In the genomic region with DNA sequence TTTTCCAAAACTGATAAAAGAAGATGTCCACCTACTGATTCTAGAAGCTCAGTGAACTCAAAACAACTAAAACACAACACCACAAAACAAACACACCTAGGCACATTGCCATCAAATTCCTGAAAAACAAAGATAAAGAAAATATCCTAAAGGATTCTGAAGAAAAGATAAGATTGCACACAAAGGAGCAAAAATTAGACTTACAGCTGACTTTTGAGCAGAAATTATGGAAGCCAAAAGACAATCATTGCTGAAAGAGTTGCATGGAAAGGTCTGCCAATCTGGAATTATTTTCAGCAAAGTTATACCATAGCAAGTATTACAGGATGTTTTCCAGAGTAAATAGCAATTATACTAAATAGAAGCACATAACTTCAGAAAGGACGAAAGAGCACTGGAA, we compare ENCODE assay signal across 25 cellular contexts.
"Had no signal": no experiment of that assay in that cellular context is flagged by ENCODE, and none has a peak within 500 bp of the region (broad histone marks: within the 10 kb centered on the region; RNA-seq: fewer than 3 reads in every experiment).

No MANE protein-coding gene starts in this region.

- H3K36me3 Mint-ChIP-seq: activated naive CD4-positive, alpha-beta T cell treated with anti-CD3 and anti-CD28 coated beads, Interleukin-2, amount 50 U/mL, for 24 hours; T-cell had no signal

- H3K4me1 Mint-ChIP-seq: activated naive CD4-positive, alpha-beta T cell treated with anti-CD3 and anti-CD28 coated beads, Interleukin-2, amount 50 U/mL, for 24 hours; T-cell had no signal

- ATAC-seq: activated CD8-positive, alpha-beta T cell treated with anti-CD3 and anti-CD28 coated beads for 36 hours; T-cell had no signal

- H3K4me3 ChIP-seq: breast epithelium, colonic mucosa, PC-9 had no signal

- H2AFZ ChIP-seq: PC-9 had no signal

- H3K4me1 ChIP-seq: breast epithelium, colonic mucosa had no signal

- H3K27ac ChIP-seq: breast epithelium, colonic mucosa, PC-9 had no signal

- H3K4me3 Mint-ChIP-seq: activated CD8-positive, alpha-beta T cell treated with anti-CD3 and anti-CD28 coated beads for 36 hours; activated naive CD4-positive, alpha-beta T cell treated with anti-CD3 and anti-CD28 coated beads, Interleukin-2, amount 50 U/mL, for 24 hours; activated T-helper 1 cell treated with anti-CD3 and anti-CD28 coated beads, Interleukin-12 subunit alpha, Interleukin-12 subunit beta, Interleukin-2, Interleukin-4 antibody, amounts not matched to agents 30 ng/mL and 10 ng/mL and 1 ng/mL, durations not matched to agents 14 hours and 24 hours and 36 hours; T-cell had no signal

- H3K27me3 Mint-ChIP-seq: activated CD8-positive, alpha-beta T cell treated with anti-CD3 and anti-CD28 coated beads for 36 hours; activated naive CD4-positive, alpha-beta T cell treated with anti-CD3 and anti-CD28 coated beads, Interleukin-2, amount 50 U/mL, for 24 hours; T-cell had no signal

- H3K27me3 ChIP-seq: breast epithelium, colonic mucosa had no signal

- H3K4me2 ChIP-seq: PC-9 had no signal

- DNase-seq: activated CD4-positive, CD25-positive, alpha-beta regulatory T cell; activated CD8-positive, alpha-beta memory T cell treated with anti-CD3 and anti-CD28 coated beads, Interleukin-2, amount 50 U/mL, for 48 hours; activated CD8-positive, alpha-beta T cell treated with anti-CD3 and anti-CD28 coated beads for 36 hours; activated effector memory CD4-positive, alpha-beta T cell treated with Interleukin-2 at 50 U/mL for 16 hours; activated naive CD4-positive, alpha-beta T cell; activated T-cell treated with anti-CD3 and anti-CD28 coated beads, Interleukin-2, amount 50 U/mL, for 1 hour; aorta; caudate nucleus; colonic mucosa; Karpas-422; NCI-H1048; NCI-H1436; NCI-H1694 treated with DMSO at 0.1 percent for 48 hours; NCI-H2029 treated with DMSO at 0.1 percent for 48 hours; NCI-H345; NCI-H510A; NCI-H526 treated with DMSO at 0.1 percent for 48 hours; PC-9; SIG-M5; T-cell; T-helper 2 cell; T1000 had no signal

- H3K36me3 ChIP-seq: breast epithelium, colonic mucosa had no signal

- H3K27ac Mint-ChIP-seq: activated CD8-positive, alpha-beta T cell treated with anti-CD3 and anti-CD28 coated beads for 36 hours; activated naive CD4-positive, alpha-beta T cell treated with anti-CD3 and anti-CD28 coated beads, Interleukin-2, amount 50 U/mL, for 24 hours; activated T-helper 1 cell treated with anti-CD3 and anti-CD28 coated beads, Interleukin-12 subunit alpha, Interleukin-12 subunit beta, Interleukin-2, Interleukin-4 antibody, amounts not matched to agents 30 ng/mL and 10 ng/mL and 1 ng/mL, durations not matched to agents 14 hours and 24 hours and 36 hours; T-cell had no signal
